8 cellular contexts compared by ENCODE assay signal in the genomic region with DNA sequence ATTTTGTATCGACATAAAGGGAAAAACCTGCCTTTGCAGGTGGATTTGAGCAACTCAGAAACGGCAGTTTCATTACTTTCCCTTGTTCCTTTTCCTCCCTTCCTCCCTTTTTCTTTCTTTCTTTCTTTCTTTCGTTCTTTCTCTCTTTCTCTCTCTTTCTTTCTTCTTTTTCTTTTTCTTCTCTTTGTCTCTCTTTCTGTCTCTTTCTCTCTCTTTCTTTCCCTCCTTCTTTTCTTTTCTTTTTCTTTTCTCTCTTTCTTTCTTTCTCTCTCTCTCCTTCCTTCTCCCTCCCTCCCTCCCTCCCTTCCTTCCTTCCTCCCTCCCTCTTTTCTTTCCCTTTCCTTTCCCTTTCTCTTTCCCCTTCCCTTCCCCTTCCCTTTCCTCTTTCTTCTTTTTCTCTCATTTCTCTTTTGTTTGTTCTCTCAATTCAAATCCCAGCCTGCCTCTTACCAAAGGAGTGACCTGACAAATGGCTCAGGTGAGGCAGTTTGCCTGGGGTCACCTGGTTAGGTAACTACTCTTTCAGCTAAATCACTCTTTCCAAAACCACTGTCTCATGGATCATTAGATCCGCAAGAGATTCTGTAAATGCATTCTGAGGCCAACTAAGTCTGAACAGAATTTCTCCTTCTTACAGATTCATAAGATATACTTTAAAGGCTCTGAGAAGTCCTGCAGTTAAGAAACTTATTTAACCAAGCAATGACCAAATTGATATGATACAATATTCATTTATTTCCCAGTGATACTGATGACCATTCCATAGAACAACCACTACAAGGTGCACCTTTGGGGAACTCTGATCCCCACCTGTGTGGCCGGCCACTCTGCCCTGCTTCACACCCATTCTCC.
"Had no signal": no experiment of that assay in that cellular context is flagged by ENCODE, and none has a peak within 500 bp of the region (broad histone marks: within the 10 kb centered on the region; RNA-seq: fewer than 3 reads in every experiment).

No MANE protein-coding gene starts in this region.

- H2AFZ ChIP-seq: GM23248 had no signal

- H3K27ac ChIP-seq: GM23248 had no signal

- H3K36me3 ChIP-seq: HAP-1 had no signal

- H3K4me3 ChIP-seq: GM23248, HAP-1 had no signal

- H3K4me1 ChIP-seq: HAP-1 had no signal

- ATAC-seq: HCT116 had no signal

- H3K9ac ChIP-seq: GM23248 had no signal

- DNase-seq: GM23248, GOT3, H7, IMR-90, KBM-7 had no signal

- FAIRE-seq: HTR-8/SVneo had no signal

- H3K9me3 ChIP-seq: HAP-1 had no signal
